ENCODE assay signal across 8 cellular contexts in the genomic region with DNA sequence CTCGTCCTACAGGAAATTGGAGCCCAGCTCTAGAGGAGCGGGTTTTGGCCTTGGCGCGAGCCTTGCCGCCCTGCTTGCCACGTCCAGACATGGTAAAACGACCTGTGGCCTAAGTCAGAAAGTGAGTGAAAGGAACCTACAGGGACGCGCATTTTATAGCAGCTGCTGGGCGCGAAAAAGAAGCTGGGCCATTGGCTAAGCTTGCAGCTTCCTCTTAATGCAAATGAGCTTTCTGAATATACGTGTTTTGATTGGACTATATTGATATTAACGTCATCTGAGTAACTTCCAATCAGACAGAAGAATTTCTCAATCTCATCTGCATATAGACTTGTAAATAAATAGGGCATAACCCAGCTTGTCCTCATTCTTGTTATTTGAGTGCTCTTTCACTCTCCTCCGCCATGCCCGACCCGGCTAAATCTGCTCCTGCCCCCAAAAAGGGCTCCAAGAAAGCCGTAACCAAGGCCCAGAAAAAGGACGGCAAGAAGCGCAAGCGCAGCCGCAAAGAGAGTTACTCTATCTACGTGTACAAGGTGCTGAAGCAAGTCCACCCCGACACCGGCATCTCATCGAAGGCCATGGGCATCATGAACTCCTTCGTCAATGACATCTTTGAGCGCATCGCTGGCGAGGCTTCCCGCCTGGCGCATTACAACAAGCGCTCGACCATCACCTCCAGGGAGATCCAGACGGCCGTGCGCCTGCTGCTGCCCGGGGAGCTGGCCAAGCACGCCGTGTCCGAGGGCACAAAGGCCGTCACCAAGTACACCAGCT. TPM values are rescaled to one million over a fixed set of nuclear protein-coding genes. Genes with fewer than 3 reads are reported as not detected.
DNase-seq lines count a peak whose midpoint lies in the region; ATAC-seq and TF ChIP-seq lines count a peak whose summit lies in the region.

No MANE protein-coding gene starts in this region.

- H3K79me2 ChIP-seq in DND-41 (ENCODE audit: insufficient read depth, low read length) (peaks cover 54% of the 10 kb centered on the region), Karpas-422 (ENCODE audit: low read length) (no peaks in the 10 kb centered on the region)

- no peak overlapping the region for H2AFZ ChIP-seq in DND-41 (ENCODE audit: low read depth, low read length)
- H2AFZ ChIP-seq in Karpas-422 (ENCODE audit: low read length): peak overlapping the region; percentile 4; the same call in 1 of the 2 replicates

- peak overlapping the region; percentile 73 to 79 for H3K4me3 ChIP-seq in DND-41 (ENCODE audit: low read depth in 1 of 2, low read length in 2 of 2)
- peak overlapping the region; percentile 68 for H3K4me3 ChIP-seq in Karpas-422 (ENCODE audit: low read length)
- peak overlapping the region; percentile 46 to 71 (median 52) for H3K4me3 ChIP-seq in Peyer's patch
- peak overlapping the region; percentile 95 for H3K4me3 ChIP-seq in fibroblast of the aortic adventitia (ENCODE audit: low read depth, low read length)
- H3K4me3 ChIP-seq in stomach: peak overlapping the region; percentile 54 to 65 (median 60)

- H3K27me3 ChIP-seq in DND-41 (ENCODE audit: insufficient read depth, low read length, poor library complexity): no peaks in the 10 kb centered on the region
- H3K27me3 ChIP-seq in Karpas-422 (ENCODE audit: low read length): no peaks in the 10 kb centered on the region
- no peaks in the 10 kb centered on the region for H3K27me3 ChIP-seq in Peyer's patch
- peaks cover 0 to 47% (median 0%) of the 10 kb centered on the region in 3 donors for H3K27me3 ChIP-seq in stomach

- H3K27me3 Mint-ChIP-seq in activated T-helper 1 cell treated with anti-CD3 and anti-CD28 coated beads, Interleukin-12 subunit alpha, Interleukin-12 subunit beta, Interleukin-2, Interleukin-4 antibody, amounts not matched to agents 30 ng/mL and 10 ng/mL and 1 ng/mL, durations not matched to agents 14 hours and 24 hours and 36 hours (ENCODE audit: insufficient read depth): no peaks in the 10 kb centered on the region
- peaks cover 16% of the 10 kb centered on the region for H3K27me3 Mint-ChIP-seq in neural crest cell (ENCODE audit: low read depth)

- H3K27ac Mint-ChIP-seq in activated T-helper 1 cell treated with anti-CD3 and anti-CD28 coated beads, Interleukin-12 subunit alpha, Interleukin-12 subunit beta, Interleukin-2, Interleukin-4 antibody, amounts not matched to agents 30 ng/mL and 10 ng/mL and 1 ng/mL, durations not matched to agents 14 hours and 24 hours and 36 hours: no peak overlapping the region
- H3K27ac Mint-ChIP-seq in neural crest cell (ENCODE audit: unreplicated experiment): peak overlapping the region; percentile 98

- no peak for TF ChIP-seq EP300 in stomach (IDR thresholded peaks at IDR 0.05)

- TF ChIP-seq CTCF in DND-41 (IDR thresholded peaks at IDR 0.05; ENCODE audit: borderline replicate concordance, extremely low read depth, low read length, poor library complexity, severe bottlenecking): no peak
- TF ChIP-seq CTCF in Peyer's patch (IDR thresholded peaks at IDR 0.05): peak in 1 of 6 experiments; percentile 3
- TF ChIP-seq CTCF in fibroblast of the aortic adventitia (IDR thresholded peaks at IDR 0.05; ENCODE audit: insufficient read depth, low read length): no peak
- no peak for TF ChIP-seq CTCF in neural crest cell (conservative IDR thresholded peaks at IDR 0.05)
- TF ChIP-seq CTCF in stomach (IDR thresholded peaks at IDR 0.05): no peak

- no peak overlapping the region for H3K4me3 Mint-ChIP-seq in activated T-helper 1 cell treated with anti-CD3 and anti-CD28 coated beads, Interleukin-12 subunit alpha, Interleukin-12 subunit beta, Interleukin-2, Interleukin-4 antibody, amounts not matched to agents 30 ng/mL and 10 ng/mL and 1 ng/mL, durations not matched to agents 14 hours and 24 hours and 36 hours
- H3K4me3 Mint-ChIP-seq in neural crest cell: no peak overlapping the region

- H3K9ac ChIP-seq in DND-41 (ENCODE audit: low read depth, low read length): peak overlapping the region; percentile 100
- peak overlapping the region; percentile 77 for H3K9ac ChIP-seq in Karpas-422 (ENCODE audit: low read length)

- no peaks in the 10 kb centered on the region for H3K9me2 ChIP-seq in Karpas-422 (replicated peaks; ENCODE audit: insufficient read depth, low read length)

- peaks cover 1% of the 10 kb centered on the region for H3K36me3 Mint-ChIP-seq in activated T-helper 1 cell treated with anti-CD3 and anti-CD28 coated beads, Interleukin-12 subunit alpha, Interleukin-12 subunit beta, Interleukin-2, Interleukin-4 antibody, amounts not matched to agents 30 ng/mL and 10 ng/mL and 1 ng/mL, durations not matched to agents 14 hours and 24 hours and 36 hours (ENCODE audit: low read depth)
- H3K36me3 Mint-ChIP-seq in neural crest cell (ENCODE audit: low read depth): peaks cover 8% of the 10 kb centered on the region

- H3K4me2 ChIP-seq in DND-41 (ENCODE audit: insufficient read depth, low read length) (peak overlapping the region; percentile 72), Karpas-422 (ENCODE audit: low read depth, low read length, poor library complexity, severe bottlenecking) (peak overlapping the region; percentile 79)

- H3K27ac ChIP-seq in DND-41 (ENCODE audit: low read length) (peak overlapping the region; percentile 100), Karpas-422 (ENCODE audit: low read length) (peak overlapping the region; percentile 90), Peyer's patch (peak overlapping the region; percentile 83 to 95 (median 88)), stomach (peak overlapping the region; percentile 83 to 94 (median 88))

- peak; percentile 44 for ATAC-seq in DND-41 (ENCODE audit: insufficient read depth, low read depth)
- ATAC-seq in GM21825 (IDR thresholded peaks at IDR 0.05; ENCODE audit: unreplicated experiment): peak; percentile 52

- intact Hi-C loops in activated T-helper 1 cell treated with anti-CD3 and anti-CD28 coated beads, Interleukin-12 subunit alpha, Interleukin-12 subunit beta, Interleukin-2, Interleukin-4 antibody, amounts not matched to agents 30 ng/mL and 10 ng/mL and 1 ng/mL, durations not matched to agents 14 hours and 24 hours and 36 hours (cut with micrococcal nuclease): loop anchor here (1.0 to 10.0 kb wide), 9 partner anchors 140 to 1866 kb away; a partner anchor contains a TSS
- intact Hi-C loops in stomach (cut with DNase I; ENCODE audit: low total_unique reads): loop anchor here (10.0 kb wide), 2 partner anchors 118 to 728 kb away; no protein-coding TSS in a partner anchor

- H3K36me3 ChIP-seq in DND-41 (ENCODE audit: insufficient read depth, low read length) (no peaks in the 10 kb centered on the region; the same call in 1 of the 2 replicates), Karpas-422 (ENCODE audit: insufficient read depth, low read length) (no peaks in the 10 kb centered on the region), Peyer's patch (no peaks in the 10 kb centered on the region), stomach (no peaks in the 10 kb centered on the region)

- 0 to 1% (median 1%) methylated on average over 37 to 41 of the region's 41 CpGs for WGBS in stomach, 5 donors

- H3K4me1 ChIP-seq in DND-41 (ENCODE audit: insufficient read depth, low read length) (peaks cover 42% of the 10 kb centered on the region), Karpas-422 (ENCODE audit: low read length) (peaks cover 55% of the 10 kb centered on the region), Peyer's patch (peaks cover 0 to 10% (median 2%) of the 10 kb centered on the region in 4 donors), stomach (peaks cover 16 to 56% (median 42%) of the 10 kb centered on the region in 4 donors)

- H3K4me1 Mint-ChIP-seq in activated T-helper 1 cell treated with anti-CD3 and anti-CD28 coated beads, Interleukin-12 subunit alpha, Interleukin-12 subunit beta, Interleukin-2, Interleukin-4 antibody, amounts not matched to agents 30 ng/mL and 10 ng/mL and 1 ng/mL, durations not matched to agents 14 hours and 24 hours and 36 hours (ENCODE audit: low read depth): peaks cover 61% of the 10 kb centered on the region
- H3K4me1 Mint-ChIP-seq in neural crest cell: peaks cover 41% of the 10 kb centered on the region

- H3K9me3 Mint-ChIP-seq in activated T-helper 1 cell treated with anti-CD3 and anti-CD28 coated beads, Interleukin-12 subunit alpha, Interleukin-12 subunit beta, Interleukin-2, Interleukin-4 antibody, amounts not matched to agents 30 ng/mL and 10 ng/mL and 1 ng/mL, durations not matched to agents 14 hours and 24 hours and 36 hours: no peaks in the 10 kb centered on the region
- H3K9me3 Mint-ChIP-seq in neural crest cell: no peaks in the 10 kb centered on the region

- peak; percentile 98 to 99 for TF ChIP-seq POLR2A in Peyer's patch (IDR thresholded peaks at IDR 0.05)
- TF ChIP-seq POLR2A in stomach (IDR thresholded peaks at IDR 0.05): peak in 2 of 4 donors; percentile 62 to 92

- peak; percentile 96 for DNase-seq in DND-41
- peak; percentile 95 for DNase-seq in Karpas-422
- peak; percentile 87 to 96 (median 91) for DNase-seq in Peyer's patch
- peak; percentile 93 for DNase-seq in activated T-helper 1 cell treated with anti-CD3 and anti-CD28 coated beads, Interleukin-12 subunit alpha, Interleukin-12 subunit beta, Interleukin-2, Interleukin-4 antibody, amounts not matched to agents 30 ng/mL and 10 ng/mL and 1 ng/mL, durations not matched to agents 14 hours and 24 hours and 36 hours (ENCODE audit: low spot score)
- DNase-seq in fibroblast of the aortic adventitia (ENCODE audit: low read depth): peak; percentile 98
- peak; percentile 93 for DNase-seq in neural crest cell (ENCODE audit: low read depth, low spot score)
- DNase-seq in stomach: peak; percentile 92

- H3K9me3 ChIP-seq in DND-41 (ENCODE audit: insufficient read depth, low read length, severe bottlenecking) (no peaks in the 10 kb centered on the region), Karpas-422 (ENCODE audit: low read length) (no peaks in the 10 kb centered on the region), Peyer's patch (no peaks in the 10 kb centered on the region), stomach (no peaks in the 10 kb centered on the region)

- H4K20me1 ChIP-seq in DND-41 (ENCODE audit: insufficient read depth, low read length): 0 out of 2 replicates have a peak, but pooled peaks cover 4% of the 10 kb centered on the region
- H4K20me1 ChIP-seq in Karpas-422 (ENCODE audit: insufficient read depth, low read depth, low read length): no peaks in the 10 kb centered on the region

RNA-seq across cellular contexts. Expression of a gene that starts 18.9 kb away (rescaled TPM):
- total RNA-seq in Karpas-422 (2014; rRNA removed; shearing (Covaris generic); ENCODE audit: low replicate concordance): not detected in 2 replicates
- total RNA-seq in Peyer's patch (not detected), fibroblast of the aortic adventitia (ENCODE audit: low replicate concordance) (not detected in 2 replicates), neural crest cell (not detected in 2 replicates), stomach (not detected)
- not detected in 2 replicates for total RNA-seq in activated T-helper 1 cell treated with anti-CD3 and anti-CD28 coated beads, Interleukin-12 subunit alpha, Interleukin-12 subunit beta, Interleukin-2, Interleukin-4 antibody, amounts not matched to agents 30 ng/mL and 10 ng/mL and 1 ng/mL, durations not matched to agents 14 hours and 24 hours and 36 hours
- polyA plus RNA-seq in stomach: not detected

Comparison
In these comparisons a context has a peak if more than half of its experiments do, and no peak if none do; other contexts are left out.
1. Peak in every context shown above with its lines: DNase-seq, ATAC-seq, H3K4me3 ChIP-seq and H3K27ac ChIP-seq.